Comparison of ENCODE assay signal across 8 cellular contexts in the genomic region with DNA sequence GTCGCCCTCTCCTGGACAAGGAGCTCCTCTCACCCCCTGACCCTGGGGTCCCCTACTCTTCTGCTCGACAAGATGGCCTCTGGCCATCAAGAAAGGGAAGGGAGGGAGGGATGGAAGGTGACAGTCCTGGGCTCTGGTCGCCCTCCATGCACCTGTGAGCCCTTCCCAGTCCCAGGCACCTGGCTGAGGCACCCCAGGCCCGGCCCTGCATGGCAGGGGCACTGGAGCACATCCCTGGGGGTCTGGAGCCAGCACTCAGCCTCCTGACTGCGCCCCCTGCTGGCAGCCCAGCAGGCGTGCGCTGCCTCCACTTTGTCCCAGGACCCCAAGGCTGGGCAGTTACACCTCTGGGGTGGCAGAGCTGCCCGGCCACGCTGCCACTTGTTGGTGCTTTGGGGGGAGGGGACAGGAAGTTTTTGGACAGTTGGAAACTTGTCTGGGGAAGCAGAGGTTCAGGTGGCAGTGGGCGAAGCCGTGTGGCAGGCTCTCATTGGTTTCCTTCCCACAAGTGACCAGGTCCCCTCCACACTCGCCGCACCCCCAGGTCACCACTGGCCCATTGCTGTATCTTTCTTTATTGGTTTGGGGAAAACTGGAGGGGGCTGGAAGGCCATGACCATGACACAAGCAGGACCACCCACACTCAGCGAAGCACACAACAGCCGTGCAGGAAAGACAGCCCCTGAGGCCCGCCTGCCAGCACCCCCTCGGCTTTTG. TPM values are rescaled to one million over a fixed set of nuclear protein-coding genes. Genes with fewer than 3 reads are reported as not detected.
DNase-seq lines count a peak whose midpoint lies in the region; ATAC-seq and TF ChIP-seq lines count a peak whose summit lies in the region.

No MANE protein-coding gene starts in this region.

- H3K36me3 ChIP-seq in adrenal gland (replicated peaks in 1 of 2): no peaks in the 10 kb centered on the region
- H3K36me3 ChIP-seq in thyroid gland: no peaks in the 10 kb centered on the region

- ATAC-seq in left lobe of liver: peak; percentile 29
- ATAC-seq in HG02763 (IDR thresholded peaks at IDR 0.05; ENCODE audit: unreplicated experiment): no peak
- ATAC-seq in HG02938 (IDR thresholded peaks at IDR 0.05; ENCODE audit: unreplicated experiment): no peak
- ATAC-seq in GM21723 (IDR thresholded peaks at IDR 0.05; ENCODE audit: unreplicated experiment): no peak

- H3K27ac ChIP-seq in adrenal gland: no peak overlapping the region
- no peak overlapping the region for H3K27ac ChIP-seq in thyroid gland

- TF ChIP-seq POLR2A in adrenal gland (IDR thresholded peaks at IDR 0.05) (no peak), thyroid gland (IDR thresholded peaks at IDR 0.05) (no peak)

- H3K27me3 ChIP-seq in adrenal gland (peaks cover 24% of the 10 kb centered on the region), thyroid gland (no peaks in the 10 kb centered on the region)

- H3K4me1 ChIP-seq in adrenal gland (replicated peaks in 1 of 2): no peaks in the 10 kb centered on the region
- H3K4me1 ChIP-seq in thyroid gland: no peaks in the 10 kb centered on the region

- H3K9me3 ChIP-seq in adrenal gland (replicated peaks in 1 of 3) (no peaks in the 10 kb centered on the region), thyroid gland (no peaks in the 10 kb centered on the region)

- DNase-seq in ELF-1 (ENCODE audit: low read depth, low spot score): peak; percentile 81
- peak; percentile 32 for DNase-seq in NCI-H69 (lab: John Stamatoyannopoulos, UW)
- DNase-seq in adrenal gland: peak in 2 of 7 donors; percentile 20 to 34
- no peak for DNase-seq in left lobe of liver (ENCODE audit: low spot score)
- DNase-seq in thyroid gland: no peak

- intact Hi-C loops in adrenal gland (cut with DNase I): no loop called here
- intact Hi-C loops in thyroid gland (cut with DNase I): loop anchor here (5.0 kb wide), 1 partner anchor 62 kb away; no protein-coding TSS in a partner anchor

- no peak overlapping the region for H3K4me3 ChIP-seq in adrenal gland
- no peak overlapping the region for H3K4me3 ChIP-seq in thyroid gland (replicated peaks in 1 of 3)

- 45 to 87% (median 58%) methylated on average over 8 to 17 of the region's 17 CpGs; no CpG with 5 or more reads in 1 of the 4 donors for WGBS in adrenal gland, 4 donors
- WGBS in thyroid gland, 2 donors: 71 to 97% methylated on average over 6 to 7 of the region's 17 CpGs

- TF ChIP-seq CTCF in adrenal gland (IDR thresholded peaks at IDR 0.05) (peak; percentile 41 to 73 (median 59)), thyroid gland (IDR thresholded peaks at IDR 0.05) (peak; percentile 32 to 58 (median 41))

RNA-seq across cellular contexts. Expression of a gene that starts 4.3 kb away (rescaled TPM):
- total RNA-seq in adrenal gland (1 to 10 TPM in 3 of 8 donors, under 1 TPM in 3, not detected in 2; 0.48 to 2.7 (median 1.1) TPM), left lobe of liver (not detected), thyroid gland (under 1 TPM in 1 of 4 donors, not detected in 3; 0.83 TPM)
- polyA plus RNA-seq in adrenal gland: 1 to 10 TPM in 2 of 3 donors, under 1 TPM in 1; 0.42 to 6.5 (median 1.9) TPM

RNA-seq across cellular contexts. Expression of a gene that starts 18.4 kb away (rescaled TPM):
- total RNA-seq in adrenal gland (100 to 1,000 TPM in 4 of 8 donors, 10 to 100 TPM in 4; 37.2 to 136 (median 92.7) TPM), left lobe of liver (3.2 TPM), thyroid gland (1 to 10 TPM; 4.0 to 8.0 (median 6.1) TPM)
- 100 to 1,000 TPM in 1 of 3 donors, 10 to 100 TPM in 2; 51.8 to 118 (median 63.0) TPM for polyA plus RNA-seq in adrenal gland

RNA-seq across cellular contexts. Expression of a gene that starts 22.3 kb away (rescaled TPM):
- total RNA-seq in adrenal gland (under 1 TPM in 5 of 8 donors, not detected in 3; 0.11 to 0.28 (median 0.23) TPM), left lobe of liver (0.60 TPM), thyroid gland (not detected)
- polyA plus RNA-seq in adrenal gland: not detected

RNA-seq across cellular contexts. Expression of a gene that starts 54.9 kb away (rescaled TPM):
- 100 to 1,000 TPM; 168 to 343 (median 277) TPM for total RNA-seq in adrenal gland
- polyA plus RNA-seq in adrenal gland: 100 to 1,000 TPM; 121 to 274 (median 218) TPM
- 108 TPM for total RNA-seq in left lobe of liver
- 100 to 1,000 TPM; 170 to 228 (median 185) TPM for total RNA-seq in thyroid gland

RNA-seq across cellular contexts. Expression of a gene that starts 55.3 kb away (rescaled TPM):
- total RNA-seq in adrenal gland (10 to 100 TPM; 36.5 to 78.0 (median 53.4) TPM), left lobe of liver (13.4 TPM), thyroid gland (10 to 100 TPM in 1 of 4 donors, 1 to 10 TPM in 3; 7.0 to 11.8 (median 8.9) TPM)
- 10 to 100 TPM; 29.7 to 58.6 (median 42.3) TPM for polyA plus RNA-seq in adrenal gland

Comparison
In these comparisons a context has a peak if more than half of its experiments do, and no peak if none do; other contexts are left out.
1. DNase-seq: peak in ELF-1 (single experiment) and NCI-H69 (single experiment); none in left lobe of liver (single experiment) and thyroid gland (0 of 2).